ENCODE assay signal across 10 cellular contexts in the genomic region with DNA sequence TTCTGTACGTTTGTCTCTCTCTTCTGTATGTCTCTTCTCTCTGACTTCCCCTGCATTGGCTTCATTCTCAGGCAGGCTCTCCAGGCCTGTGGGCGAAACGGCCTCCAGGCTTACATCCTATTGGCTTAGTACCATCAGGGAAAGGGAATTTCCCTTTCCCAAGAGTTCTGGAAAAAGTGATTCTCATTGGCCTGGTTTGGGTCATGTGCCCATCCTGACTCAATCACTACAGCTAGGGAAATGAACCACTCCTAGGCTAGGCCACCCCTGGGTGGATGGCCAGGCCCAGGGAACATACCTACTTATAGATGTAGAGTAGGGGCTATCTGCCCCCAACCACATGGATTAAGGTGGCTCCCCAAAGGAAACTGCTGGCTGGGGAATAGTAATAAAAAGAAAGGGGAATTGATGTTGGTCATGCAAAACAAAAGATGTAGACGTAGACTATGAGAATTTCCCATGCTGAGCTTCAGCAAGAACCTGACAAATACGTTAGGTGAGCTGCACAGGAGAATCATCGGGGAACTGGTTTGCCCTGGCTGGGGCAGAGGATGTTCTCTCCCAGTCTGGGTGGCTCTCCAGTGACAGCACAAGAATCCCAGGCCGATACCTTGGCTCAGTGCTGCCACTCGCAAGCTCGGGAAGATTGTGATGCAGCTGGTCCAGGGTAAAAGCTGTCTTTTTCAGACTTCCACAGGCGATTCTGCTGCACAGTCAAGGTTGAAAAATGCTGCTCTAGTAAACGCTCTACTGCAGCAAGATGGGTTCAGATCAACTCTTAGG. TPM values are rescaled to one million over a fixed set of nuclear protein-coding genes. Genes with fewer than 3 reads are reported as not detected.
DNase-seq lines count a peak whose midpoint lies in the region; ATAC-seq and TF ChIP-seq lines count a peak whose summit lies in the region.
"Had no signal": no experiment of that assay in that cellular context is flagged by ENCODE, and none has a peak within 500 bp of the region (broad histone marks: within the 10 kb centered on the region; RNA-seq: fewer than 3 reads in every experiment).

No MANE protein-coding gene starts in this region.

- no peak for TF ChIP-seq CTCF in glutamatergic neuron (IDR thresholded peaks at IDR 0.05; ENCODE audit: partially characterized antibody, unreplicated experiment)

- H3K9me3 ChIP-seq in subcutaneous abdominal adipose tissue (ENCODE audit: control insufficient read depth in 5 of 5, low read length in 5 of 5) = no peaks in the 10 kb centered on the region

- H3K36me3 ChIP-seq in subcutaneous abdominal adipose tissue (ENCODE audit: control insufficient read depth in 5 of 5, insufficient read depth in 5 of 5, low read length in 5 of 5) = peaks cover 0 to 7% (median 3%) of the 10 kb centered on the region in 5 donors

- intact Hi-C loops in activated naive CD4-positive, alpha-beta T cell treated with anti-CD3 and anti-CD28 coated beads for 36 hours (cut with micrococcal nuclease) = loop anchor here (10.0 kb wide), 2 partner anchors 733 to 833 kb away; partner anchors contain the start of genes MATR3 and SIL1
- intact Hi-C loops in activated T-helper 2 cell treated with anti-CD3 and anti-CD28 coated beads, Interferon-gamma antibody, Interleukin-2, Interleukin-4, amounts not matched to agents 10 μg/mL and 5 μg/mL and 100 μg/mL, durations not matched to agents 14 hours and 24 hours and 36 hours (cut with micrococcal nuclease) = loop anchor here (10.0 kb wide), 1 partner anchor 813 kb away; no protein-coding TSS in a partner anchor

- CTCF ChIA-PET in activated naive CD4-positive, alpha-beta T cell treated with anti-CD3 and anti-CD28 coated beads for 36 hours (lab: Charles Lee) = interaction anchor here (0.8 to 7.5 kb wide), 5 partner anchors 12 to 114 kb away, joined by 4 to 53 read pairs (median 8); partner anchors contain the start of genes HSPA9 and KDM3B
- CTCF ChIA-PET in activated naive CD4-positive, alpha-beta T cell treated with anti-CD3 and anti-CD28 coated beads, Interleukin-2, amount 10 ng/mL, durations not matched to agents 7 days and 5 days (lab: Charles Lee) = interaction anchor here (2.3 kb wide), 1 partner anchor 42 kb away, joined by 11 read pairs; no protein-coding TSS in a partner anchor

- H3K27ac Mint-ChIP-seq in activated naive CD4-positive, alpha-beta T cell treated with anti-CD3 and anti-CD28 coated beads for 36 hours = peak overlapping the region; percentile 39
- no peak overlapping the region for H3K27ac Mint-ChIP-seq in activated naive CD4-positive, alpha-beta T cell treated with anti-CD3 and anti-CD28 coated beads, Interleukin-2, amount 10 ng/mL, durations not matched to agents 7 days and 5 days
- peak overlapping the region; percentile 74 for H3K27ac Mint-ChIP-seq in activated T-helper 2 cell treated with anti-CD3 and anti-CD28 coated beads, Interferon-gamma antibody, Interleukin-2, Interleukin-4, amounts not matched to agents 10 μg/mL and 5 μg/mL and 100 μg/mL, durations not matched to agents 14 hours and 24 hours and 36 hours
- peak overlapping the region; percentile 8 for H3K27ac Mint-ChIP-seq in glutamatergic neuron (ENCODE audit: unreplicated experiment)

- H3K4me1 Mint-ChIP-seq in activated naive CD4-positive, alpha-beta T cell treated with anti-CD3 and anti-CD28 coated beads for 36 hours (ENCODE audit: low read depth) = peaks cover 51% of the 10 kb centered on the region
- peaks cover 37% of the 10 kb centered on the region for H3K4me1 Mint-ChIP-seq in activated naive CD4-positive, alpha-beta T cell treated with anti-CD3 and anti-CD28 coated beads, Interleukin-2, amount 10 ng/mL, durations not matched to agents 7 days and 5 days
- H3K4me1 Mint-ChIP-seq in activated T-helper 2 cell treated with anti-CD3 and anti-CD28 coated beads, Interferon-gamma antibody, Interleukin-2, Interleukin-4, amounts not matched to agents 10 μg/mL and 5 μg/mL and 100 μg/mL, durations not matched to agents 14 hours and 24 hours and 36 hours (ENCODE audit: low read depth) = peaks cover 37% of the 10 kb centered on the region
- peaks cover 13% of the 10 kb centered on the region for H3K4me1 Mint-ChIP-seq in glutamatergic neuron (ENCODE audit: low read depth, unreplicated experiment)

- peak overlapping the region; percentile 23 for H3K27ac ChIP-seq in subcutaneous abdominal adipose tissue (ENCODE audit: low read depth, low read length)
- H3K27ac ChIP-seq: KMS-11, SK-N-MC had no signal

- no peak overlapping the region for H3K4me3 ChIP-seq in subcutaneous abdominal adipose tissue (ENCODE audit: low read depth in 1 of 5, low read length in 5 of 5)
- H3K4me3 ChIP-seq: SK-N-MC had no signal

- H3K27me3 ChIP-seq in subcutaneous abdominal adipose tissue (ENCODE audit: control insufficient read depth in 5 of 5, insufficient read depth in 4 of 5, low read length in 5 of 5) = peaks cover 0 to 15% (median 3%) of the 10 kb centered on the region in 5 donors

- H3K4me3 Mint-ChIP-seq in activated naive CD4-positive, alpha-beta T cell treated with anti-CD3 and anti-CD28 coated beads for 36 hours = no peak overlapping the region
- H3K4me3 Mint-ChIP-seq in activated naive CD4-positive, alpha-beta T cell treated with anti-CD3 and anti-CD28 coated beads, Interleukin-2, amount 10 ng/mL, durations not matched to agents 7 days and 5 days = no peak overlapping the region
- no peak overlapping the region for H3K4me3 Mint-ChIP-seq in activated T-helper 2 cell treated with anti-CD3 and anti-CD28 coated beads, Interferon-gamma antibody, Interleukin-2, Interleukin-4, amounts not matched to agents 10 μg/mL and 5 μg/mL and 100 μg/mL, durations not matched to agents 14 hours and 24 hours and 36 hours (ENCODE audit: low read depth)
- no peak overlapping the region for H3K4me3 Mint-ChIP-seq in glutamatergic neuron (ENCODE audit: unreplicated experiment)

- H3K9me3 Mint-ChIP-seq in activated naive CD4-positive, alpha-beta T cell treated with anti-CD3 and anti-CD28 coated beads for 36 hours = no peaks in the 10 kb centered on the region
- no peaks in the 10 kb centered on the region for H3K9me3 Mint-ChIP-seq in activated naive CD4-positive, alpha-beta T cell treated with anti-CD3 and anti-CD28 coated beads, Interleukin-2, amount 10 ng/mL, durations not matched to agents 7 days and 5 days
- H3K9me3 Mint-ChIP-seq in activated T-helper 2 cell treated with anti-CD3 and anti-CD28 coated beads, Interferon-gamma antibody, Interleukin-2, Interleukin-4, amounts not matched to agents 10 μg/mL and 5 μg/mL and 100 μg/mL, durations not matched to agents 14 hours and 24 hours and 36 hours = no peaks in the 10 kb centered on the region
- peaks cover 6% of the 10 kb centered on the region for H3K9me3 Mint-ChIP-seq in glutamatergic neuron (ENCODE audit: unreplicated experiment)

- no peak for ATAC-seq in HG03457 (IDR thresholded peaks at IDR 0.05; ENCODE audit: unreplicated experiment)
- ATAC-seq in activated CD4-positive, CD25-positive, alpha-beta regulatory T cell treated with anti-CD3 and anti-CD28 coated beads, Interleukin-2, amount 50 U/mL, for 24 hours = no peak

- peaks cover 7 to 41% (median 23%) of the 10 kb centered on the region in 5 donors for H3K4me1 ChIP-seq in subcutaneous abdominal adipose tissue (ENCODE audit: control insufficient read depth in 5 of 5, insufficient read depth in 5 of 5, low read length in 5 of 5)

- no peaks in the 10 kb centered on the region for H3K27me3 Mint-ChIP-seq in activated naive CD4-positive, alpha-beta T cell treated with anti-CD3 and anti-CD28 coated beads for 36 hours (ENCODE audit: low read depth)
- H3K27me3 Mint-ChIP-seq in activated naive CD4-positive, alpha-beta T cell treated with anti-CD3 and anti-CD28 coated beads, Interleukin-2, amount 10 ng/mL, durations not matched to agents 7 days and 5 days = peaks cover 36% of the 10 kb centered on the region
- no peaks in the 10 kb centered on the region for H3K27me3 Mint-ChIP-seq in activated T-helper 2 cell treated with anti-CD3 and anti-CD28 coated beads, Interferon-gamma antibody, Interleukin-2, Interleukin-4, amounts not matched to agents 10 μg/mL and 5 μg/mL and 100 μg/mL, durations not matched to agents 14 hours and 24 hours and 36 hours (ENCODE audit: low read depth)
- H3K27me3 Mint-ChIP-seq in glutamatergic neuron (ENCODE audit: unreplicated experiment) = peaks cover 3% of the 10 kb centered on the region

- peaks cover 2% of the 10 kb centered on the region for H3K36me3 Mint-ChIP-seq in activated naive CD4-positive, alpha-beta T cell treated with anti-CD3 and anti-CD28 coated beads for 36 hours (ENCODE audit: low read depth)
- H3K36me3 Mint-ChIP-seq in activated naive CD4-positive, alpha-beta T cell treated with anti-CD3 and anti-CD28 coated beads, Interleukin-2, amount 10 ng/mL, durations not matched to agents 7 days and 5 days = peaks cover 2% of the 10 kb centered on the region
- H3K36me3 Mint-ChIP-seq in activated T-helper 2 cell treated with anti-CD3 and anti-CD28 coated beads, Interferon-gamma antibody, Interleukin-2, Interleukin-4, amounts not matched to agents 10 μg/mL and 5 μg/mL and 100 μg/mL, durations not matched to agents 14 hours and 24 hours and 36 hours (ENCODE audit: low read depth) = peaks cover 3% of the 10 kb centered on the region
- no peaks in the 10 kb centered on the region for H3K36me3 Mint-ChIP-seq in glutamatergic neuron (ENCODE audit: unreplicated experiment)

- H3K9ac ChIP-seq in subcutaneous abdominal adipose tissue (ENCODE audit: low read length in 5 of 5) = no peak overlapping the region
- H3K9ac ChIP-seq: KMS-11 had no signal

- no peak for DNase-seq in activated naive CD4-positive, alpha-beta T cell treated with anti-CD3 and anti-CD28 coated beads for 36 hours
- DNase-seq in activated naive CD4-positive, alpha-beta T cell treated with anti-CD3 and anti-CD28 coated beads, Interleukin-2, amount 10 ng/mL, durations not matched to agents 7 days and 5 days = no peak
- DNase-seq in activated T-helper 2 cell treated with anti-CD3 and anti-CD28 coated beads, Interferon-gamma antibody, Interleukin-2, Interleukin-4, amounts not matched to agents 10 μg/mL and 5 μg/mL and 100 μg/mL, durations not matched to agents 14 hours and 24 hours and 36 hours (ENCODE audit: low spot score) = no peak
- DNase-seq in glutamatergic neuron = no peak
- DNase-seq in activated CD8-positive, alpha-beta memory T cell treated with anti-CD3 and anti-CD28 coated beads, Interleukin-2, amount 50 U/mL, for 48 hours = no peak

RNA-seq across cellular contexts. Expression of gene EGR1, which starts 3.7 kb away (rescaled TPM):
- 10 to 100 TPM; 20.4 to 20.7 TPM for total RNA-seq in activated naive CD4-positive, alpha-beta T cell treated with anti-CD3 and anti-CD28 coated beads for 36 hours
- 41.9 and 43.0 TPM in 2 replicates for total RNA-seq in activated T-helper 2 cell treated with anti-CD3 and anti-CD28 coated beads, Interferon-gamma antibody, Interleukin-2, Interleukin-4, amounts not matched to agents 10 μg/mL and 5 μg/mL and 100 μg/mL, durations not matched to agents 14 hours and 24 hours and 36 hours
- total RNA-seq in glutamatergic neuron (ENCODE audit: unreplicated experiment) = 1.3 TPM

RNA-seq across cellular contexts. Expression of gene REEP2, which starts 22.7 kb away (rescaled TPM):
- 1 to 10 TPM; 1.8 to 2.2 TPM for total RNA-seq in activated naive CD4-positive, alpha-beta T cell treated with anti-CD3 and anti-CD28 coated beads for 36 hours
- total RNA-seq in activated T-helper 2 cell treated with anti-CD3 and anti-CD28 coated beads, Interferon-gamma antibody, Interleukin-2, Interleukin-4, amounts not matched to agents 10 μg/mL and 5 μg/mL and 100 μg/mL, durations not matched to agents 14 hours and 24 hours and 36 hours = 9.7 and 11.1 TPM in 2 replicates
- 232 TPM for total RNA-seq in glutamatergic neuron (ENCODE audit: unreplicated experiment)

Comparison
In these comparisons a context has a peak if more than half of its experiments do, and no peak if none do; other contexts are left out.
1. RNA of gene REEP2, which starts 22.7 kb away (total RNA-seq): 232 TPM in glutamatergic neuron (single experiment); 9.7 to 11.1 TPM in activated T-helper 2 cell treated with anti-CD3 and anti-CD28 coated beads, Interferon-gamma antibody, Interleukin-2, Interleukin-4, amounts not matched to agents 10 μg/mL and 5 μg/mL and 100 μg/mL, durations not matched to agents 14 hours and 24 hours and 36 hours and 1.8 to 2.2 TPM in activated naive CD4-positive, alpha-beta T cell treated with anti-CD3 and anti-CD28 coated beads for 36 hours; every median in the first group is over 10 times any median in the second.